ENCODE assay signal across 8 cellular contexts in the genomic region with DNA sequence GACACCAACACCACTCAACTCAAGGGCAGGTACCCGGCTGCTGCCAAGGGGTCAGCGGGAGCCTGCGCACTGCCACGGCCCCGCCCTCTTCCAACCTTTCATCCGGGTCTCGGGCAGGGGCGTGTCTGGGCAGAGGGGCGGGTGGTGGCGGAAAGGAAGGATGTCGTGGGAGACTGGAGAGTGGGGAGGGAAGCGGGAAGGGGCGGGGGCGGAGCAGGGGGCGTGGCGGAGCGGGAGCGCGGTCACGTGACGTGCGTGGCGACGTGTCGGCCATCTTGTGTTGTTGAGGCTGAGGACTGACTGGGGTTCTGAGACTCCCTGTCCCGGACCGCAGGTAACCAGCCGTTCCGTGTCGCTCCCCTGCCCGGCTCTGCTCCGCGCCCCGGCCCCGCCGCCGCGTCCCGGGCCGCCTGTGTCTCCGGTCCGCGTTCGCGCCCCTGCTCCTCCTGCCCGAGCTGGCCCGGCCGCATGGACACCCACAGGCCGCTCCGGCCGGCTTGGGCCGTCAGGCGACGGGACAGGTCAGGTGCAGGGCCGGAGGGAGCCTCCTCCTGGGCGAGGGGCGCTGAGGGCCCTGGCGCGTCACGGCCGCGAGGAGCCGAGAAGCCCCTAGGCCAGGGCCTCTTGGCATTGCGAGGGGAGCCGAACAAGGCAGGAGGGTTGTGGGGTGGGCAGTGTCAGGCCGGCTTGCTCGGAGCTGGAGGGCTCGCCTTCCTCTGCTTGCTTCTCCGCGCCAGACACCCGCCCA. TPM values are rescaled to one million over a fixed set of nuclear protein-coding genes. Genes with fewer than 3 reads are reported as not detected.
DNase-seq lines count a peak whose midpoint lies in the region; ATAC-seq and TF ChIP-seq lines count a peak whose summit lies in the region.

TSS of gene GIGYF2 (plus strand) at position 273 of the 748 bp plus-strand sequence. CDS start 37,867 bp downstream, outside the sequence.

- H3K4me3 ChIP-seq in AG04449 (ENCODE audit: low read depth, low read length): peak within 1 kb of the TSS; percentile 98
- H3K4me3 ChIP-seq in iPS-18a (ENCODE audit: low read length): peak within 1 kb of the TSS; percentile 90
- peak within 1 kb of the TSS; percentile 96 for H3K4me3 ChIP-seq in skeletal muscle satellite cell (ENCODE audit: low read length)

- CTCF ChIA-PET in AG04449 (lab: Yijun Ruan, JAX): interaction anchor here (0.6 to 1.2 kb wide), 2 partner anchors 93 to 340 kb away, joined by 3 read pairs; no protein-coding TSS in a partner anchor

- peak; percentile 60 for DNase-seq in AG04449 (ENCODE audit: low read depth, low spot score)
- peak; percentile 97 for DNase-seq in NCI-H2227 (lab: John Stamatoyannopoulos, UW; ENCODE audit: unreplicated experiment)
- peak; percentile 72 to 97 for DNase-seq in T47D (ENCODE audit: low read depth in 1 of 2, low spot score in 1 of 2)

- H3K27me3 ChIP-seq in iPS-18a (ENCODE audit: control insufficient read depth, insufficient read depth, low read length): no peaks in the 10 kb centered on the region
- no peaks in the 10 kb centered on the region for H3K27me3 ChIP-seq in skeletal muscle satellite cell (ENCODE audit: control insufficient read depth, insufficient read depth, low read length)

- H3K4me1 ChIP-seq in iPS-18a (ENCODE audit: control insufficient read depth, low read depth, low read length): peaks cover 17% of the 10 kb centered on the region
- H3K4me1 ChIP-seq in skeletal muscle satellite cell (ENCODE audit: control insufficient read depth, insufficient read depth, low read length): peaks cover 19% of the 10 kb centered on the region

- H3K9me3 ChIP-seq in iPS-18a (ENCODE audit: control insufficient read depth, low read depth, low read length) (no peaks in the 10 kb centered on the region), skeletal muscle satellite cell (replicated peaks; ENCODE audit: low read length) (no peaks in the 10 kb centered on the region)

- ATAC-seq in GM18907 (IDR thresholded peaks at IDR 0.05; ENCODE audit: unreplicated experiment) (peak; percentile 85), HG03139 (IDR thresholded peaks at IDR 0.05; ENCODE audit: unreplicated experiment) (peak; percentile 68)

- peak; percentile 2 for TF ChIP-seq CTCF in AG04449 (IDR thresholded peaks at IDR 0.05; ENCODE audit: insufficient read depth, low read length, missing control alignments)
- TF ChIP-seq CTCF in VCaP (conservative IDR thresholded peaks at IDR 0.05): no peak

- POLR2A ChIA-PET in AG04449 (lab: Yijun Ruan, JAX): no interaction called here

- H3K27ac ChIP-seq in VCaP: peak within 1 kb of the TSS; percentile 95
- peak within 1 kb of the TSS; percentile 52 for H3K27ac ChIP-seq in iPS-18a (ENCODE audit: low read length)

- in situ Hi-C loops in T47D (cut with HindIII; ENCODE audit: low pct_unique_long_range_greater_than_20kb, low sequenced_read_pairs): no loop called here

- H3K9ac ChIP-seq in iPS-18a (ENCODE audit: low read length) (peak within 1 kb of the TSS; percentile 79), skeletal muscle satellite cell (ENCODE audit: low read depth, low read length) (peak within 1 kb of the TSS; percentile 96)

- no peaks in the 10 kb centered on the region for H3K36me3 ChIP-seq in iPS-18a (ENCODE audit: control insufficient read depth, low read depth, low read length)
- H3K36me3 ChIP-seq in skeletal muscle satellite cell (ENCODE audit: insufficient read depth, low read length): no peaks in the 10 kb centered on the region

- peak within 1 kb of the TSS; percentile 95 for H3K4me2 ChIP-seq in skeletal muscle satellite cell (ENCODE audit: low read length)

RNA-seq across cellular contexts. Expression of gene GIGYF2, which starts in this region (rescaled TPM):
- 42.6 and 51.2 TPM in 2 replicates for total RNA-seq in skeletal muscle satellite cell (2012; rRNA removed)

Comparison
In these comparisons a context has a peak if more than half of its experiments do, and no peak if none do; other contexts are left out.
1. Peak in every context shown above with its lines: DNase-seq, ATAC-seq, H3K4me3 ChIP-seq and H3K27ac ChIP-seq.